ENCODE assay signal across 22 cellular contexts in the genomic region with DNA sequence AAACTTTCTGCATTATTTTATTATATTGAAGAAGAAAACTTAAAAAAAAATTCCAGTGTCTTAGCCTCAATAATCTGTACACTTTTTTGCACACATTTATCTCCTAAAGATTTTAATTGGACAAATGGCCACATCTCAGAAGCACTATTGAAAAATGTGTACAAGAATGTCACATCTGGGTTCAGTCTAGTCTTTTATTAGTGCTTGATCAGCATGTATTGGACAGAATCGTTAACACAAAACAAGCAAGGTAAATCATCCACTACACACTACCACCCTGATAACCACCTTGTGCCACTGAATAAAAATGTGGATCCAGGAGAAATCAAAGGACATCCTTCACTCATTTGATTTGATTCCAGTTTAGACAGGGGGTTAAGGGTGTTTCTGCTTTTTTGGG.
"Had no signal": no experiment of that assay in that cellular context is flagged by ENCODE, and none has a peak within 500 bp of the region (broad histone marks: within the 10 kb centered on the region; RNA-seq: fewer than 3 reads in every experiment).

No MANE protein-coding gene starts in this region.

- H3K27ac ChIP-seq: lower lobe of right lung, prostate gland, right atrium auricular region, thoracic aorta, upper lobe of right lung, uterus had no signal

- ATAC-seq: left ventricle myocardium superior; lower lobe of right lung; naive thymus-derived CD4-positive, alpha-beta T cell; stimulated activated naive B cell treated with anti-CD40 and anti-IgM and Interleukin-4, amounts not matched to agents 10 μg/mL and 1 μg/mL and 100 μg/mL, for 72 hours; upper lobe of right lung had no signal

- H3K4me3 Mint-ChIP-seq: naive thymus-derived CD4-positive, alpha-beta T cell; nephron progenitor cell; stimulated activated naive B cell treated with anti-CD40 and anti-IgM and Interleukin-4, amounts not matched to agents 10 μg/mL and 1 μg/mL and 100 μg/mL, for 72 hours; stimulated activated naive CD8-positive, alpha-beta T cell treated with anti-CD3 and anti-CD28 coated beads, Interleukin-15, Interleukin-2, amounts not matched to agents 100 ng/mL and 50 ng/mL, for 24 hours had no signal

- H3K27me3 Mint-ChIP-seq: naive thymus-derived CD4-positive, alpha-beta T cell; stimulated activated naive B cell treated with anti-CD40 and anti-IgM and Interleukin-4, amounts not matched to agents 10 μg/mL and 1 μg/mL and 100 μg/mL, for 72 hours; stimulated activated naive CD8-positive, alpha-beta T cell treated with anti-CD3 and anti-CD28 coated beads, Interleukin-15, Interleukin-2, amounts not matched to agents 100 ng/mL and 50 ng/mL, for 24 hours had no signal

- H3K36me3 ChIP-seq: lower lobe of right lung, prostate gland, right atrium auricular region, thoracic aorta, transverse colon, upper lobe of right lung, uterus had no signal

- H3K4me3 ChIP-seq: lower lobe of right lung, prostate gland, right atrium auricular region, thoracic aorta, transverse colon, upper lobe of right lung, uterus had no signal

- H3K27ac Mint-ChIP-seq: nephron progenitor cell; stimulated activated naive B cell treated with anti-CD40 and anti-IgM and Interleukin-4, amounts not matched to agents 10 μg/mL and 1 μg/mL and 100 μg/mL, for 72 hours; stimulated activated naive CD8-positive, alpha-beta T cell treated with anti-CD3 and anti-CD28 coated beads, Interleukin-15, Interleukin-2, amounts not matched to agents 100 ng/mL and 50 ng/mL, for 24 hours had no signal

- H3K9me3 Mint-ChIP-seq: naive thymus-derived CD4-positive, alpha-beta T cell; nephron progenitor cell; stimulated activated naive B cell treated with anti-CD40 and anti-IgM and Interleukin-4, amounts not matched to agents 10 μg/mL and 1 μg/mL and 100 μg/mL, for 72 hours; stimulated activated naive CD8-positive, alpha-beta T cell treated with anti-CD3 and anti-CD28 coated beads, Interleukin-15, Interleukin-2, amounts not matched to agents 100 ng/mL and 50 ng/mL, for 24 hours had no signal

- H3K9me3 ChIP-seq: lower lobe of right lung, prostate gland, right atrium auricular region, thoracic aorta, transverse colon, upper lobe of right lung, uterus had no signal

- H3K4me1 ChIP-seq: lower lobe of right lung, prostate gland, right atrium auricular region, transverse colon, upper lobe of right lung, uterus had no signal

- H3K27me3 ChIP-seq: dorsolateral prefrontal cortex, right atrium auricular region, transverse colon, upper lobe of right lung, uterus had no signal

- FAIRE-seq: colon, frontal cortex, keratinocyte, small intestine had no signal

- DNase-seq: dorsolateral prefrontal cortex; effector CD4-positive, alpha-beta T cell; head of caudate nucleus; left ventricle myocardium superior; lower lobe of right lung; naive thymus-derived CD4-positive, alpha-beta T cell; nephron progenitor cell; nucleus accumbens; small intestine; stimulated activated CD4-positive, alpha-beta T cell treated with anti-CD3 and anti-CD28 coated beads, Interleukin-15, amount 100 ng/mL, for 24 hours; stimulated activated CD4-positive, alpha-beta T cell treated with anti-CD3 and anti-CD28 coated beads, Interleukin-2, amount 100 ng/mL, for 48 hours; stimulated activated naive B cell treated with anti-CD40 and anti-IgM and Interleukin-4, amounts not matched to agents 10 μg/mL and 1 μg/mL and 100 μg/mL, for 72 hours; transverse colon; upper lobe of right lung; uterus had no signal
